Comparison of ENCODE assay signal across 1 cellular context in the genomic region with DNA sequence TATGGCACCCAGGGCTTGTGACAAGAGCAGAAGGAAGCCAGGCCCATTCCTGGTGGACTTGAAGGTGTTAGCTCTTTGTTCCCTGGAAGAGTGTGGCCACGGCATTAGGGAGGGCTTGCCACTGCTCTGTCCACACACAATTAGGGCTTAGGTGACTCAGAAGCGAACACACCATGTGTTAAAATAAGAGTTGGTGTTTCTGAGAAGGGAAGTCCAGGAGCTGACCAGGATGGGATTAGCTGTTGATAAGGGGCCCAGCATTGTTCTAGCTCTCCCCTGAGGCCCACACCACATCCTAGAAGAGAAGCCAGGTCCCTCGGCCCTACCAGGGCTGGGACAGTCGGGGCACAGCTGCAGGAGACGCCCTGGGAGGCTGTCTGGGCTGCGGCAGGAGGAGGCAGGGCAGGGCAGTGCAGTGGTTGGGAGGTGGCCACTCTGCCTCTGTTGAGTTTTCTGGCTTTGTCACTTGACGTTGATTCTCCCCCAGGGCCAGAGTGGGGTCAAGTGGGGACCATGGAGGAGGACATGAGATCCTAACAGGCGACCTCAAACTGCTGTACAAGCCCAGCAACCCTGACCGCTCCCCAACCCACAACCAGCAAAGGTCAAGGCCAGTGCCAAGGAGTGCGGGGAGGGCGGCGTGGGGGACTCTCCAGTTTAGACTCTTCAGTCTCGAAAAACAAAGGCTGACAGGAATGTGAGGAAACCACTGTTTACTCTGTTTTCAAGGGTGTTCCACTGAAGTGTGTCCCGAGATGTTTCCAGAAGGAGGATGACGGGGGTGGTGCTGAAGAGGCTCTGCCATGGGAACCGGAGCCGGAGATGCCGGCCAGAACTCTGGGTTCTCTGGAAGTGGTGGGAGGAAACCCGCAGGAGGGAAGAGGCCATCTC.
TF ChIP-seq lines count a peak whose summit lies in the region.

No MANE protein-coding gene starts in this region.

TF ChIP-seq in K562, 482 proteins besides CTCF, POLR2A, EP300 and RAD21:
- no peak for TF ChIP-seq TEAD1 (CRISPR knock-in tag; IDR thresholded peaks at IDR 0.05)
- no peak for TF ChIP-seq OTX1 (CRISPR knock-in tag; IDR thresholded peaks at IDR 0.05)
- TF ChIP-seq, protein P1, sequence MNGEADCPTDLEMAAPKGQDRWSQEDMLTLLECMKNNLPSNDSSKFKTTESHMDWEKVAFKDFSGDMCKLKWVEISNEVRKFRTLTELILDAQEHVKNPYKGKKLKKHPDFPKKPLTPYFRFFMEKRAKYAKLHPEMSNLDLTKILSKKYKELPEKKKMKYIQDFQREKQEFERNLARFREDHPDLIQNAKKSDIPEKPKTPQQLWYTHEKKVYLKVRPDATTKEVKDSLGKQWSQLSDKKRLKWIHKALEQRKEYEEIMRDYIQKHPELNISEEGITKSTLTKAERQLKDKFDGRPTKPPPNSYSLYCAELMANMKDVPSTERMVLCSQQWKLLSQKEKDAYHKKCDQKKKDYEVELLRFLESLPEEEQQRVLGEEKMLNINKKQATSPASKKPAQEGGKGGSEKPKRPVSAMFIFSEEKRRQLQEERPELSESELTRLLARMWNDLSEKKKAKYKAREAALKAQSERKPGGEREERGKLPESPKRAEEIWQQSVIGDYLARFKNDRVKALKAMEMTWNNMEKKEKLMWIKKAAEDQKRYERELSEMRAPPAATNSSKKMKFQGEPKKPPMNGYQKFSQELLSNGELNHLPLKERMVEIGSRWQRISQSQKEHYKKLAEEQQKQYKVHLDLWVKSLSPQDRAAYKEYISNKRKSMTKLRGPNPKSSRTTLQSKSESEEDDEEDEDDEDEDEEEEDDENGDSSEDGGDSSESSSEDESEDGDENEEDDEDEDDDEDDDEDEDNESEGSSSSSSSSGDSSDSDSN (IDR thresholded peaks at IDR 0.05; ENCODE audit: borderline replicate concordance in 1 of 2, low read depth in 2 of 2, low read length in 2 of 2), result no peak
- TF ChIP-seq ZNF121 (CRISPR knock-in tag; conservative IDR thresholded peaks at IDR 0.05), result no peak
- TF ChIP-seq, protein P2, sequence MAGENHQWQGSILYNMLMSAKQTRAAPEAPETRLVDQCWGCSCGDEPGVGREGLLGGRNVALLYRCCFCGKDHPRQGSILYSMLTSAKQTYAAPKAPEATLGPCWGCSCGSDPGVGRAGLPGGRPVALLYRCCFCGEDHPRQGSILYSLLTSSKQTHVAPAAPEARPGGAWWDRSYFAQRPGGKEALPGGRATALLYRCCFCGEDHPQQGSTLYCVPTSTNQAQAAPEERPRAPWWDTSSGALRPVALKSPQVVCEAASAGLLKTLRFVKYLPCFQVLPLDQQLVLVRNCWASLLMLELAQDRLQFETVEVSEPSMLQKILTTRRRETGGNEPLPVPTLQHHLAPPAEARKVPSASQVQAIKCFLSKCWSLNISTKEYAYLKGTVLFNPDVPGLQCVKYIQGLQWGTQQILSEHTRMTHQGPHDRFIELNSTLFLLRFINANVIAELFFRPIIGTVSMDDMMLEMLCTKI (IDR thresholded peaks at IDR 0.05; ENCODE audit: partially characterized antibody), result no peak
- no peak for TF ChIP-seq HOXB6 (CRISPR knock-in tag; IDR thresholded peaks at IDR 0.05; ENCODE audit: borderline replicate concordance)
- no peak for TF ChIP-seq NR2F6 (CRISPR knock-in tag; IDR thresholded peaks at IDR 0.05)
- no peak for TF ChIP-seq GTF2E2 (tag; IDR thresholded peaks at IDR 0.05)
- TF ChIP-seq MED1 (CRISPR knock-in tag; IDR thresholded peaks at IDR 0.05; ENCODE audit: borderline replicate concordance), result no peak
- TF ChIP-seq ZNF586 (CRISPR knock-in tag; conservative IDR thresholded peaks at IDR 0.05), result no peak
- TF ChIP-seq TOE1 (IDR thresholded peaks at IDR 0.05; ENCODE audit: borderline replicate concordance), result no peak
- no peak for TF ChIP-seq TOE1 (CRISPR knock-in tag; IDR thresholded peaks at IDR 0.05; ENCODE audit: borderline replicate concordance, low read depth)
- TF ChIP-seq TAF15 (IDR thresholded peaks at IDR 0.05; ENCODE audit: low read depth, low read length), result no peak
